ENCODE assay signal across 1 cellular context in genomic region chr5:104345513-104345823, GRCh38.
TF ChIP-seq lines count a peak whose summit lies in the region.

No MANE protein-coding gene starts in this region.

TF ChIP-seq in H1, 55 proteins besides CTCF, POLR2A, EP300 and RAD21 (continued from another document):
- TF ChIP-seq, protein P1, sequence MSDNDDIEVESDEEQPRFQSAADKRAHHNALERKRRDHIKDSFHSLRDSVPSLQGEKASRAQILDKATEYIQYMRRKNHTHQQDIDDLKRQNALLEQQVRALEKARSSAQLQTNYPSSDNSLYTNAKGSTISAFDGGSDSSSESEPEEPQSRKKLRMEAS (IDR thresholded peaks at IDR 0.05) = no peak
- no peak for TF ChIP-seq PHF8 (conservative IDR thresholded peaks at IDR 0.05; ENCODE audit: low read depth, low read length)
- TF ChIP-seq POU5F1 (IDR thresholded peaks at IDR 0.05; ENCODE audit: low read depth, low read length) = no peak
- no peak for TF ChIP-seq SP2 (IDR thresholded peaks at IDR 0.05; ENCODE audit: low read length)
- TF ChIP-seq CREB1 (IDR thresholded peaks at IDR 0.05) = no peak
- no peak for TF ChIP-seq RFX5 (IDR thresholded peaks at IDR 0.05; ENCODE audit: borderline replicate concordance, low read depth, low read length)
- no peak for TF ChIP-seq USF2 (IDR thresholded peaks at IDR 0.05; ENCODE audit: low read length)
- TF ChIP-seq GTF2F1 (IDR thresholded peaks at IDR 0.05; ENCODE audit: borderline replicate concordance, low read depth, low read length) = no peak
- TF ChIP-seq E2F6 (IDR thresholded peaks at IDR 0.05) = no peak
- TF ChIP-seq TCF12 (IDR thresholded peaks at IDR 0.05; ENCODE audit: low read depth, low read length) = no peak
